In the genomic region with DNA sequence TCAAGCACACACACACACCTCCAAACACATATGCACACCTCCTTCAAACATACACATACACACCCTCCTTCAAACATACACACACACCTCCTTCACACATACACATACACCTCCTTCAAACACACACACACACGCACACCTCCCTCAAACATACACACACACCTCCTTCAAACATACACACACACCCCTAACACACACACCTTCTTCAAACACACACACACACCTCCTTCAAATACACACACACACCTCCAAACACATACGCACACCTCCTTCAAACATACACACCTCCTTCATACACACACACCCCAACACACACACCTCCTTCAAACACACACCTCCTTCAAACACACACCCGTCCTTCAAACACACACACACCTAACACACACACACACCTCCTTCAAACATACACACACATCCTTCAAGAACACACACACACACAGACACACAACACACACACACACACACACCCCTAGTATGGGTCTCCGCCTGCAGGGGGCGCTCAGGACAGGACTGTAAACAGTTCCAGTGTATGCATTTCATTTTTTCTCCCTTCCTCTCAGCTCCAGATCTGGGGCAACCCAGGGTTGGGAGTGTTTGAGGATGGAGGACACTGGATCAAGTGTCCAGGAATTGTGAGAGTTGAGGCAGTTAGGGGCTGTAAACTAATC, we compare ENCODE assay signal across 1 cellular context.
TF ChIP-seq lines count a peak whose summit lies in the region.

No MANE protein-coding gene starts in this region.

TF ChIP-seq in SK-N-SH, 30 proteins besides CTCF, POLR2A, EP300 and RAD21:
- TF ChIP-seq, protein P1, sequence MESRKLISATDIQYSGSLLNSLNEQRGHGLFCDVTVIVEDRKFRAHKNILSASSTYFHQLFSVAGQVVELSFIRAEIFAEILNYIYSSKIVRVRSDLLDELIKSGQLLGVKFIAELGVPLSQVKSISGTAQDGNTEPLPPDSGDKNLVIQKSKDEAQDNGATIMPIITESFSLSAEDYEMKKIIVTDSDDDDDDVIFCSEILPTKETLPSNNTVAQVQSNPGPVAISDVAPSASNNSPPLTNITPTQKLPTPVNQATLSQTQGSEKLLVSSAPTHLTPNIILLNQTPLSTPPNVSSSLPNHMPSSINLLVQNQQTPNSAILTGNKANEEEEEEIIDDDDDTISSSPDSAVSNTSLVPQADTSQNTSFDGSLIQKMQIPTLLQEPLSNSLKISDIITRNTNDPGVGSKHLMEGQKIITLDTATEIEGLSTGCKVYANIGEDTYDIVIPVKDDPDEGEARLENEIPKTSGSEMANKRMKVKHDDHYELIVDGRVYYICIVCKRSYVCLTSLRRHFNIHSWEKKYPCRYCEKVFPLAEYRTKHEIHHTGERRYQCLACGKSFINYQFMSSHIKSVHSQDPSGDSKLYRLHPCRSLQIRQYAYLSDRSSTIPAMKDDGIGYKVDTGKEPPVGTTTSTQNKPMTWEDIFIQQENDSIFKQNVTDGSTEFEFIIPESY (IDR thresholded peaks at IDR 0.05; ENCODE audit: borderline replicate concordance, low read depth), result no peak
- TF ChIP-seq EZH2phosphoT487 (IDR thresholded peaks at IDR 0.05; ENCODE audit: borderline replicate concordance, low read depth), result no peak
- TF ChIP-seq, protein P2, sequence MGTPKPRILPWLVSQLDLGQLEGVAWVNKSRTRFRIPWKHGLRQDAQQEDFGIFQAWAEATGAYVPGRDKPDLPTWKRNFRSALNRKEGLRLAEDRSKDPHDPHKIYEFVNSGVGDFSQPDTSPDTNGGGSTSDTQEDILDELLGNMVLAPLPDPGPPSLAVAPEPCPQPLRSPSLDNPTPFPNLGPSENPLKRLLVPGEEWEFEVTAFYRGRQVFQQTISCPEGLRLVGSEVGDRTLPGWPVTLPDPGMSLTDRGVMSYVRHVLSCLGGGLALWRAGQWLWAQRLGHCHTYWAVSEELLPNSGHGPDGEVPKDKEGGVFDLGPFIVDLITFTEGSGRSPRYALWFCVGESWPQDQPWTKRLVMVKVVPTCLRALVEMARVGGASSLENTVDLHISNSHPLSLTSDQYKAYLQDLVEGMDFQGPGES (IDR thresholded peaks at IDR 0.05; ENCODE audit: low read depth, low read length), result no peak
- TF ChIP-seq, protein P3, sequence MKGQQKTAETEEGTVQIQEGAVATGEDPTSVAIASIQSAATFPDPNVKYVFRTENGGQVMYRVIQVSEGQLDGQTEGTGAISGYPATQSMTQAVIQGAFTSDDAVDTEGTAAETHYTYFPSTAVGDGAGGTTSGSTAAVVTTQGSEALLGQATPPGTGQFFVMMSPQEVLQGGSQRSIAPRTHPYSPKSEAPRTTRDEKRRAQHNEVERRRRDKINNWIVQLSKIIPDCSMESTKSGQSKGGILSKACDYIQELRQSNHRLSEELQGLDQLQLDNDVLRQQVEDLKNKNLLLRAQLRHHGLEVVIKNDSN (IDR thresholded peaks at IDR 0.05; ENCODE audit: borderline replicate concordance, low read depth), result no peak
